In the genomic region with DNA sequence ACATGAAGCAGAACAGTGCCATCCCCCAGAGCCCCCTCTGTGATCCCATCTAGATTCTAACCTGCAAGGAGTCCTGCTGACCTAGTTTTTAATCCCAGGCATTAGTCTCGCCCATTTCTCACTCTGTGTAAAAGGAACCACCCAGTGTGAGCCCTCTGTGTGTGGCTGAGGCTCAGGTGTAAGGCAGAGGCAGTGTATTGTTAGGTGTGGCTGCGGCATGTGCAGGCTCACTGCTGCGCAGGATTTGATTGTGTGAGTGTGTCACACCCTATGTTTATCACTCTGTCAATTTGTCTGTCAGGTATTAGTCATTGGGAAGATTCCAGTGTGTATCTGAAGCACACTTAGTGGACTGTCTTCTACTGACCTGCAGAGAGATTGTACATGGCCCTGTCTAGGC, we compare ENCODE assay signal across 34 cellular contexts. TPM values are rescaled to one million over a fixed set of nuclear protein-coding genes. Genes with fewer than 3 reads are reported as not detected.
"Had no signal": no experiment of that assay in that cellular context is flagged by ENCODE, and none has a peak within 500 bp of the region (broad histone marks: within the 10 kb centered on the region; RNA-seq: fewer than 3 reads in every experiment).

No MANE protein-coding gene starts in this region.

- DNase-seq: activated B cell treated with CpG ODN at 0.5 μM for 24 hours; activated CD4-positive, alpha-beta memory T cell treated with anti-CD3 and anti-CD28 coated beads for 36 hours; activated CD4-positive, alpha-beta T cell treated with anti-CD3 and anti-CD28 coated beads for 4 hours; activated CD4-positive, alpha-beta T cell treated with anti-CD3 and anti-CD28 coated beads, Interleukin-2, amount 50 U/mL, for 1 hour; activated CD4-positive, CD25-positive, alpha-beta regulatory T cell treated with anti-CD3 and anti-CD28 coated beads, Interleukin-2, amount 50 U/mL, for 72 hours; activated CD8-positive, alpha-beta memory T cell treated with anti-CD3 and anti-CD28 coated beads, Interleukin-2, amount 50 U/mL, for 4 hours; activated effector memory CD4-positive, alpha-beta T cell treated with Interleukin-2 at 50 U/mL for 16 hours; activated naive CD4-positive, alpha-beta T cell treated with anti-CD3 and anti-CD28 coated beads, Interleukin-2, amount 50 U/mL, for 16 hours; activated naive CD8-positive, alpha-beta T cell treated with anti-CD3 and anti-CD28 coated beads for 36 hours; activated T-cell treated with anti-CD3 and anti-CD28 coated beads, Interleukin-2, amount 50 U/mL, for 48 hours; amniotic stem cell; aorta; IMR-90; NCI-H1092 treated with DMSO at 0.1 percent for 48 hours; NCI-H1417; NCI-H187 treated with DMSO at 0.1 percent for 48 hours; NCI-H2081; NCI-H2171 treated with DMSO at 0.1 percent for 48 hours; NCI-H2227 treated with DMSO at 0.1 percent for 48 hours; NCI-H524 treated with DMSO at 0.1 percent for 48 hours; NCI-H748 treated with DMSO at 0.1 percent for 48 hours; NK-92 treated with Interleukin-12 subunit alpha and Interleukin-12 subunit beta, amount 100 ng/mL, for 24 hours; PC-3; Peyer's patch; RPMI8226; SW 1271; T1000 had no signal

- ATAC-seq: K562, PC-3, Right ventricle myocardium inferior had no signal

- H3K27me3 ChIP-seq: cardiac muscle cell, Peyer's patch had no signal

- H3K4me1 ChIP-seq: Peyer's patch had no signal

- H3K36me3 ChIP-seq: cardiac muscle cell, Peyer's patch had no signal

- H3K27ac ChIP-seq: cardiac muscle cell, Peyer's patch had no signal

- H3K4me3 ChIP-seq: cardiac muscle cell, K562, Peyer's patch had no signal

RNA-seq across cellular contexts. Expression of a gene that starts 13.7 kb away (rescaled TPM):
- total RNA-seq: activated B cell treated with CpG ODN at 0.5 μM for 24 hours; activated CD4-positive, alpha-beta memory T cell treated with anti-CD3 and anti-CD28 coated beads for 36 hours; activated naive CD8-positive, alpha-beta T cell treated with anti-CD3 and anti-CD28 coated beads for 36 hours; aorta; cardiac muscle cell; IMR-90; K562; M059J; NCI-H460; PC-3; Peyer's patch; Right ventricle myocardium inferior; T-helper 1 cell treated with Interleukin-12 subunit alpha and Interleukin-12 subunit beta and Interleukin-4 antibody, amounts not matched to agents 30 ng/mL and 1 ng/mL, for 36 hours; T-helper 2 cell treated with Interferon-gamma antibody and Interleukin-4, amounts not matched to agents 100 ng/mL and 5 ng/mL, for 36 hours had no signal
- polyA plus RNA-seq: aorta, cardiac muscle cell, IMR-90, K562 had no signal

RNA-seq across cellular contexts. Expression of a gene that starts 24.5 kb away (rescaled TPM):
- total RNA-seq: activated B cell treated with CpG ODN at 0.5 μM for 24 hours; activated CD4-positive, alpha-beta memory T cell treated with anti-CD3 and anti-CD28 coated beads for 36 hours; activated naive CD8-positive, alpha-beta T cell treated with anti-CD3 and anti-CD28 coated beads for 36 hours; aorta; cardiac muscle cell; IMR-90; K562; M059J; NCI-H460; PC-3; Peyer's patch; Right ventricle myocardium inferior; T-helper 1 cell treated with Interleukin-12 subunit alpha and Interleukin-12 subunit beta and Interleukin-4 antibody, amounts not matched to agents 30 ng/mL and 1 ng/mL, for 36 hours; T-helper 2 cell treated with Interferon-gamma antibody and Interleukin-4, amounts not matched to agents 100 ng/mL and 5 ng/mL, for 36 hours had no signal
- polyA plus RNA-seq: aorta, cardiac muscle cell, IMR-90, K562 had no signal

RNA-seq across cellular contexts. Expression of a gene that starts 37.7 kb away (rescaled TPM):
- total RNA-seq: activated B cell treated with CpG ODN at 0.5 μM for 24 hours; activated CD4-positive, alpha-beta memory T cell treated with anti-CD3 and anti-CD28 coated beads for 36 hours; activated naive CD8-positive, alpha-beta T cell treated with anti-CD3 and anti-CD28 coated beads for 36 hours; aorta; cardiac muscle cell; IMR-90; K562; M059J; NCI-H460; PC-3; Peyer's patch; Right ventricle myocardium inferior; T-helper 1 cell treated with Interleukin-12 subunit alpha and Interleukin-12 subunit beta and Interleukin-4 antibody, amounts not matched to agents 30 ng/mL and 1 ng/mL, for 36 hours; T-helper 2 cell treated with Interferon-gamma antibody and Interleukin-4, amounts not matched to agents 100 ng/mL and 5 ng/mL, for 36 hours had no signal
- polyA plus RNA-seq: aorta, cardiac muscle cell, IMR-90, K562 had no signal
